In the genomic region with DNA sequence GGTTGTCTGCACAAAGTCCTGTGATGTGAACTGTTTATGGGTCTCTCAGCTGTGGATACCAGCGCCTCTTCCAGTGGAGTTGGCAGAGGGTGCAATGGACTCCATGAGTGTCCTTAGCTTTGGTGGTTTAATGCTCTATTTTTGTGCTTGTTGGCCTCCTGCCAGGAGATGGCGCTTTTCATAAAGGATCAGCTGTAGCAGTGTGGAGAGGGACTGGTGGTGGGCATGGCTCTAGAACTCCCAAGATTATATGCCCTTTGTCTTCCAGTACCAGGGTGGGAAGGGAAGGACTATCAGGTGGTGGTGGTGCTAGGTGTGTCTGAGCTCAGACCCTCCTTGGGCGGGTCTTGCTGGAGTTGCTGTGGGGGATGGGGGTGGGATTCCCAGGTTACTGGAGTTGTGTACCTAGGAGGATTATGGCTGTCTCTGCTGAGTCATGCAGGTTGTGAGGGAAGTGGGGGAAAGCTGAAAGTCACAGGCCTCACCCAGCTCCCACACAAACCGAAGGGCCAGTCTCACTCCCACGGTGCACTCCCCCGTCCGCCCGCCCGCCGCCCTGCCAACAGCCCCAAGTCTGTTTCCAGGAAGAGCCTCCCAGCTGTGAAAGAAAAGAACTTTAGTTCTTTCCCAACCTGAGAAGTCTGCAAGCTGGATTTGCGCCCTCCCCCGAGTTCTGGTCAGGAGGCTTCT, we compare ENCODE assay signal across 1 cellular context.
TF ChIP-seq lines count a peak whose summit lies in the region.

No MANE protein-coding gene starts in this region.

TF ChIP-seq in K562, 482 proteins besides CTCF, POLR2A, EP300 and RAD21 (continued from another document and continues in another):
- TF ChIP-seq, protein P1, sequence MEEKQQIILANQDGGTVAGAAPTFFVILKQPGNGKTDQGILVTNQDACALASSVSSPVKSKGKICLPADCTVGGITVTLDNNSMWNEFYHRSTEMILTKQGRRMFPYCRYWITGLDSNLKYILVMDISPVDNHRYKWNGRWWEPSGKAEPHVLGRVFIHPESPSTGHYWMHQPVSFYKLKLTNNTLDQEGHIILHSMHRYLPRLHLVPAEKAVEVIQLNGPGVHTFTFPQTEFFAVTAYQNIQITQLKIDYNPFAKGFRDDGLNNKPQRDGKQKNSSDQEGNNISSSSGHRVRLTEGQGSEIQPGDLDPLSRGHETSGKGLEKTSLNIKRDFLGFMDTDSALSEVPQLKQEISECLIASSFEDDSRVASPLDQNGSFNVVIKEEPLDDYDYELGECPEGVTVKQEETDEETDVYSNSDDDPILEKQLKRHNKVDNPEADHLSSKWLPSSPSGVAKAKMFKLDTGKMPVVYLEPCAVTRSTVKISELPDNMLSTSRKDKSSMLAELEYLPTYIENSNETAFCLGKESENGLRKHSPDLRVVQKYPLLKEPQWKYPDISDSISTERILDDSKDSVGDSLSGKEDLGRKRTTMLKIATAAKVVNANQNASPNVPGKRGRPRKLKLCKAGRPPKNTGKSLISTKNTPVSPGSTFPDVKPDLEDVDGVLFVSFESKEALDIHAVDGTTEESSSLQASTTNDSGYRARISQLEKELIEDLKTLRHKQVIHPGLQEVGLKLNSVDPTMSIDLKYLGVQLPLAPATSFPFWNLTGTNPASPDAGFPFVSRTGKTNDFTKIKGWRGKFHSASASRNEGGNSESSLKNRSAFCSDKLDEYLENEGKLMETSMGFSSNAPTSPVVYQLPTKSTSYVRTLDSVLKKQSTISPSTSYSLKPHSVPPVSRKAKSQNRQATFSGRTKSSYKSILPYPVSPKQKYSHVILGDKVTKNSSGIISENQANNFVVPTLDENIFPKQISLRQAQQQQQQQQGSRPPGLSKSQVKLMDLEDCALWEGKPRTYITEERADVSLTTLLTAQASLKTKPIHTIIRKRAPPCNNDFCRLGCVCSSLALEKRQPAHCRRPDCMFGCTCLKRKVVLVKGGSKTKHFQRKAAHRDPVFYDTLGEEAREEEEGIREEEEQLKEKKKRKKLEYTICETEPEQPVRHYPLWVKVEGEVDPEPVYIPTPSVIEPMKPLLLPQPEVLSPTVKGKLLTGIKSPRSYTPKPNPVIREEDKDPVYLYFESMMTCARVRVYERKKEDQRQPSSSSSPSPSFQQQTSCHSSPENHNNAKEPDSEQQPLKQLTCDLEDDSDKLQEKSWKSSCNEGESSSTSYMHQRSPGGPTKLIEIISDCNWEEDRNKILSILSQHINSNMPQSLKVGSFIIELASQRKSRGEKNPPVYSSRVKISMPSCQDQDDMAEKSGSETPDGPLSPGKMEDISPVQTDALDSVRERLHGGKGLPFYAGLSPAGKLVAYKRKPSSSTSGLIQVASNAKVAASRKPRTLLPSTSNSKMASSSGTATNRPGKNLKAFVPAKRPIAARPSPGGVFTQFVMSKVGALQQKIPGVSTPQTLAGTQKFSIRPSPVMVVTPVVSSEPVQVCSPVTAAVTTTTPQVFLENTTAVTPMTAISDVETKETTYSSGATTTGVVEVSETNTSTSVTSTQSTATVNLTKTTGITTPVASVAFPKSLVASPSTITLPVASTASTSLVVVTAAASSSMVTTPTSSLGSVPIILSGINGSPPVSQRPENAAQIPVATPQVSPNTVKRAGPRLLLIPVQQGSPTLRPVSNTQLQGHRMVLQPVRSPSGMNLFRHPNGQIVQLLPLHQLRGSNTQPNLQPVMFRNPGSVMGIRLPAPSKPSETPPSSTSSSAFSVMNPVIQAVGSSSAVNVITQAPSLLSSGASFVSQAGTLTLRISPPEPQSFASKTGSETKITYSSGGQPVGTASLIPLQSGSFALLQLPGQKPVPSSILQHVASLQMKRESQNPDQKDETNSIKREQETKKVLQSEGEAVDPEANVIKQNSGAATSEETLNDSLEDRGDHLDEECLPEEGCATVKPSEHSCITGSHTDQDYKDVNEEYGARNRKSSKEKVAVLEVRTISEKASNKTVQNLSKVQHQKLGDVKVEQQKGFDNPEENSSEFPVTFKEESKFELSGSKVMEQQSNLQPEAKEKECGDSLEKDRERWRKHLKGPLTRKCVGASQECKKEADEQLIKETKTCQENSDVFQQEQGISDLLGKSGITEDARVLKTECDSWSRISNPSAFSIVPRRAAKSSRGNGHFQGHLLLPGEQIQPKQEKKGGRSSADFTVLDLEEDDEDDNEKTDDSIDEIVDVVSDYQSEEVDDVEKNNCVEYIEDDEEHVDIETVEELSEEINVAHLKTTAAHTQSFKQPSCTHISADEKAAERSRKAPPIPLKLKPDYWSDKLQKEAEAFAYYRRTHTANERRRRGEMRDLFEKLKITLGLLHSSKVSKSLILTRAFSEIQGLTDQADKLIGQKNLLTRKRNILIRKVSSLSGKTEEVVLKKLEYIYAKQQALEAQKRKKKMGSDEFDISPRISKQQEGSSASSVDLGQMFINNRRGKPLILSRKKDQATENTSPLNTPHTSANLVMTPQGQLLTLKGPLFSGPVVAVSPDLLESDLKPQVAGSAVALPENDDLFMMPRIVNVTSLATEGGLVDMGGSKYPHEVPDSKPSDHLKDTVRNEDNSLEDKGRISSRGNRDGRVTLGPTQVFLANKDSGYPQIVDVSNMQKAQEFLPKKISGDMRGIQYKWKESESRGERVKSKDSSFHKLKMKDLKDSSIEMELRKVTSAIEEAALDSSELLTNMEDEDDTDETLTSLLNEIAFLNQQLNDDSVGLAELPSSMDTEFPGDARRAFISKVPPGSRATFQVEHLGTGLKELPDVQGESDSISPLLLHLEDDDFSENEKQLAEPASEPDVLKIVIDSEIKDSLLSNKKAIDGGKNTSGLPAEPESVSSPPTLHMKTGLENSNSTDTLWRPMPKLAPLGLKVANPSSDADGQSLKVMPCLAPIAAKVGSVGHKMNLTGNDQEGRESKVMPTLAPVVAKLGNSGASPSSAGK (IDR thresholded peaks at IDR 0.05): 0 out of 2 replicates have a peak, but pooled peaks have one; percentile 10
- no peak for TF ChIP-seq PCBP1 (IDR thresholded peaks at IDR 0.05; ENCODE audit: low read depth, low read length, poor library complexity, severe bottlenecking)
- no peak for TF ChIP-seq ZFP1 (CRISPR knock-in tag; IDR thresholded peaks at IDR 0.05)
- TF ChIP-seq TRIM24 (IDR thresholded peaks at IDR 0.05): 0 out of 4 replicates have a peak, but pooled peaks of 1 of the 2 experiments have one; percentile 15
- TF ChIP-seq, protein P2, sequence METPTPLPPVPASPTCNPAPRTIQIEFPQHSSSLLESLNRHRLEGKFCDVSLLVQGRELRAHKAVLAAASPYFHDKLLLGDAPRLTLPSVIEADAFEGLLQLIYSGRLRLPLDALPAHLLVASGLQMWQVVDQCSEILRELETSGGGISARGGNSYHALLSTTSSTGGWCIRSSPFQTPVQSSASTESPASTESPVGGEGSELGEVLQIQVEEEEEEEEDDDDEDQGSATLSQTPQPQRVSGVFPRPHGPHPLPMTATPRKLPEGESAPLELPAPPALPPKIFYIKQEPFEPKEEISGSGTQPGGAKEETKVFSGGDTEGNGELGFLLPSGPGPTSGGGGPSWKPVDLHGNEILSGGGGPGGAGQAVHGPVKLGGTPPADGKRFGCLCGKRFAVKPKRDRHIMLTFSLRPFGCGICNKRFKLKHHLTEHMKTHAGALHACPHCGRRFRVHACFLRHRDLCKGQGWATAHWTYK (CRISPR knock-in tag; IDR thresholded peaks at IDR 0.05): no peak
- TF ChIP-seq NFYB (IDR thresholded peaks at IDR 0.05; ENCODE audit: extremely low read depth, insufficient read length): no peak
- TF ChIP-seq ZNF785 (CRISPR knock-in tag; IDR thresholded peaks at IDR 0.05): no peak
- TF ChIP-seq, protein P3, sequence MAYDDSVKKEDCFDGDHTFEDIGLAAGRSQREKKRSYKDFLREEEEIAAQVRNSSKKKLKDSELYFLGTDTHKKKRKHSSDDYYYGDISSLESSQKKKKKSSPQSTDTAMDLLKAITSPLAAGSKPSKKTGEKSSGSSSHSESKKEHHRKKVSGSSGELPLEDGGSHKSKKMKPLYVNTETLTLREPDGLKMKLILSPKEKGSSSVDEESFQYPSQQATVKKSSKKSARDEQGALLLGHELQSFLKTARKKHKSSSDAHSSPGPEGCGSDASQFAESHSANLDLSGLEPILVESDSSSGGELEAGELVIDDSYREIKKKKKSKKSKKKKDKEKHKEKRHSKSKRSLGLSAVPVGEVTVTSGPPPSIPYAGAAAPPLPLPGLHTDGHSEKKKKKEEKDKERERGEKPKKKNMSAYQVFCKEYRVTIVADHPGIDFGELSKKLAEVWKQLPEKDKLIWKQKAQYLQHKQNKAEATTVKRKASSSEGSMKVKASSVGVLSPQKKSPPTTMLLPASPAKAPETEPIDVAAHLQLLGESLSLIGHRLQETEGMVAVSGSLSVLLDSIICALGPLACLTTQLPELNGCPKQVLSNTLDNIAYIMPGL (CRISPR knock-in tag; IDR thresholded peaks at IDR 0.05): no peak
- no peak for TF ChIP-seq PTTG1 (tag; IDR thresholded peaks at IDR 0.05; ENCODE audit: low read depth)
- TF ChIP-seq, protein P4, sequence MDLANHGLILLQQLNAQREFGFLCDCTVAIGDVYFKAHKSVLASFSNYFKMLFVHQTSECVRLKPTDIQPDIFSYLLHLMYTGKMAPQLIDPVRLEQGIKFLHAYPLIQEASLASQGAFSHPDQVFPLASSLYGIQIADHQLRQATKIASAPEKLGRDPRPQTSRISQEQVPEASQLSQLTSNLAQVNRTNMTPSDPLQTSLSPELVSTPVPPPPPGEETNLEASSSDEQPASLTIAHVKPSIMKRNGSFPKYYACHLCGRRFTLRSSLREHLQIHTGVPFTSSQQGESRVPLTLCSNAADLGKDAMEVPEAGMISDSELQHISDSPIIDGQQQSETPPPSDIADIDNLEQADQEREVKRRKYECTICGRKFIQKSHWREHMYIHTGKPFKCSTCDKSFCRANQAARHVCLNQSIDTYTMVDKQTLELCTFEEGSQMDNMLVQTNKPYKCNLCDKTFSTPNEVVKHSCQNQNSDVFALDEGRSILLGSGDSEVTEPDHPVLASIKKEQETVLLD (IDR thresholded peaks at IDR 0.05): no peak
- no peak for TF ChIP-seq SMARCA5 (IDR thresholded peaks at IDR 0.05)
- TF ChIP-seq RBM14 (IDR thresholded peaks at IDR 0.05; ENCODE audit: borderline replicate concordance, insufficient read depth, low read depth, low read length): no peak
- TF ChIP-seq BHLHE40 (IDR thresholded peaks at IDR 0.05; ENCODE audit: low read length): no peak
- TF ChIP-seq ZNF668 (CRISPR knock-in tag; IDR thresholded peaks at IDR 0.05): no peak
- TF ChIP-seq, protein P5, sequence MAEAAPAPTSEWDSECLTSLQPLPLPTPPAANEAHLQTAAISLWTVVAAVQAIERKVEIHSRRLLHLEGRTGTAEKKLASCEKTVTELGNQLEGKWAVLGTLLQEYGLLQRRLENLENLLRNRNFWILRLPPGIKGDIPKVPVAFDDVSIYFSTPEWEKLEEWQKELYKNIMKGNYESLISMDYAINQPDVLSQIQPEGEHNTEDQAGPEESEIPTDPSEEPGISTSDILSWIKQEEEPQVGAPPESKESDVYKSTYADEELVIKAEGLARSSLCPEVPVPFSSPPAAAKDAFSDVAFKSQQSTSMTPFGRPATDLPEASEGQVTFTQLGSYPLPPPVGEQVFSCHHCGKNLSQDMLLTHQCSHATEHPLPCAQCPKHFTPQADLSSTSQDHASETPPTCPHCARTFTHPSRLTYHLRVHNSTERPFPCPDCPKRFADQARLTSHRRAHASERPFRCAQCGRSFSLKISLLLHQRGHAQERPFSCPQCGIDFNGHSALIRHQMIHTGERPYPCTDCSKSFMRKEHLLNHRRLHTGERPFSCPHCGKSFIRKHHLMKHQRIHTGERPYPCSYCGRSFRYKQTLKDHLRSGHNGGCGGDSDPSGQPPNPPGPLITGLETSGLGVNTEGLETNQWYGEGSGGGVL (CRISPR knock-in tag; IDR thresholded peaks at IDR 0.05): no peak
- TF ChIP-seq LEF1 (IDR thresholded peaks at IDR 0.05): no peak
- TF ChIP-seq, protein P6, sequence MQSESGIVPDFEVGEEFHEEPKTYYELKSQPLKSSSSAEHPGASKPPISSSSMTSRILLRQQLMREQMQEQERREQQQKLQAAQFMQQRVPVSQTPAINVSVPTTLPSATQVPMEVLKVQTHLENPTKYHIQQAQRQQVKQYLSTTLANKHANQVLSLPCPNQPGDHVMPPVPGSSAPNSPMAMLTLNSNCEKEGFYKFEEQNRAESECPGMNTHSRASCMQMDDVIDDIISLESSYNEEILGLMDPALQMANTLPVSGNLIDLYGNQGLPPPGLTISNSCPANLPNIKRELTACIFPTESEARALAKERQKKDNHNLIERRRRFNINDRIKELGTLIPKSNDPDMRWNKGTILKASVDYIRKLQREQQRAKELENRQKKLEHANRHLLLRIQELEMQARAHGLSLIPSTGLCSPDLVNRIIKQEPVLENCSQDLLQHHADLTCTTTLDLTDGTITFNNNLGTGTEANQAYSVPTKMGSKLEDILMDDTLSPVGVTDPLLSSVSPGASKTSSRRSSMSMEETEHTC (IDR thresholded peaks at IDR 0.05): no peak
- TF ChIP-seq, protein P7, sequence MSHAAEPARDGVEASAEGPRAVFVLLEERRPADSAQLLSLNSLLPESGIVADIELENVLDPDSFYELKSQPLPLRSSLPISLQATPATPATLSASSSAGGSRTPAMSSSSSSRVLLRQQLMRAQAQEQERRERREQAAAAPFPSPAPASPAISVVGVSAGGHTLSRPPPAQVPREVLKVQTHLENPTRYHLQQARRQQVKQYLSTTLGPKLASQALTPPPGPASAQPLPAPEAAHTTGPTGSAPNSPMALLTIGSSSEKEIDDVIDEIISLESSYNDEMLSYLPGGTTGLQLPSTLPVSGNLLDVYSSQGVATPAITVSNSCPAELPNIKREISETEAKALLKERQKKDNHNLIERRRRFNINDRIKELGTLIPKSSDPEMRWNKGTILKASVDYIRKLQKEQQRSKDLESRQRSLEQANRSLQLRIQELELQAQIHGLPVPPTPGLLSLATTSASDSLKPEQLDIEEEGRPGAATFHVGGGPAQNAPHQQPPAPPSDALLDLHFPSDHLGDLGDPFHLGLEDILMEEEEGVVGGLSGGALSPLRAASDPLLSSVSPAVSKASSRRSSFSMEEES (CRISPR knock-in tag; IDR thresholded peaks at IDR 0.05): no peak
- TF ChIP-seq SIN3B (IDR thresholded peaks at IDR 0.05; ENCODE audit: low read depth): no peak
- TF ChIP-seq EHMT2 (IDR thresholded peaks at IDR 0.05): peak; percentile 86; the same call in 1 of the 2 replicates
- TF ChIP-seq, protein P8, sequence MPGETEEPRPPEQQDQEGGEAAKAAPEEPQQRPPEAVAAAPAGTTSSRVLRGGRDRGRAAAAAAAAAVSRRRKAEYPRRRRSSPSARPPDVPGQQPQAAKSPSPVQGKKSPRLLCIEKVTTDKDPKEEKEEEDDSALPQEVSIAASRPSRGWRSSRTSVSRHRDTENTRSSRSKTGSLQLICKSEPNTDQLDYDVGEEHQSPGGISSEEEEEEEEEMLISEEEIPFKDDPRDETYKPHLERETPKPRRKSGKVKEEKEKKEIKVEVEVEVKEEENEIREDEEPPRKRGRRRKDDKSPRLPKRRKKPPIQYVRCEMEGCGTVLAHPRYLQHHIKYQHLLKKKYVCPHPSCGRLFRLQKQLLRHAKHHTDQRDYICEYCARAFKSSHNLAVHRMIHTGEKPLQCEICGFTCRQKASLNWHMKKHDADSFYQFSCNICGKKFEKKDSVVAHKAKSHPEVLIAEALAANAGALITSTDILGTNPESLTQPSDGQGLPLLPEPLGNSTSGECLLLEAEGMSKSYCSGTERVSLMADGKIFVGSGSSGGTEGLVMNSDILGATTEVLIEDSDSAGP (CRISPR knock-in tag; IDR thresholded peaks at IDR 0.05): no peak
- TF ChIP-seq FOXJ2 (tag; IDR thresholded peaks at IDR 0.05): no peak
- TF ChIP-seq MAZ (CRISPR knock-in tag; conservative IDR thresholded peaks at IDR 0.05 in 1 of 2, IDR thresholded peaks at IDR 0.05 in 1 of 2): 0 out of 4 replicates have a peak, but pooled peaks of 1 of the 2 experiments have one; percentile 3
